Comparison of ENCODE assay signal across 8 cellular contexts in the genomic region with DNA sequence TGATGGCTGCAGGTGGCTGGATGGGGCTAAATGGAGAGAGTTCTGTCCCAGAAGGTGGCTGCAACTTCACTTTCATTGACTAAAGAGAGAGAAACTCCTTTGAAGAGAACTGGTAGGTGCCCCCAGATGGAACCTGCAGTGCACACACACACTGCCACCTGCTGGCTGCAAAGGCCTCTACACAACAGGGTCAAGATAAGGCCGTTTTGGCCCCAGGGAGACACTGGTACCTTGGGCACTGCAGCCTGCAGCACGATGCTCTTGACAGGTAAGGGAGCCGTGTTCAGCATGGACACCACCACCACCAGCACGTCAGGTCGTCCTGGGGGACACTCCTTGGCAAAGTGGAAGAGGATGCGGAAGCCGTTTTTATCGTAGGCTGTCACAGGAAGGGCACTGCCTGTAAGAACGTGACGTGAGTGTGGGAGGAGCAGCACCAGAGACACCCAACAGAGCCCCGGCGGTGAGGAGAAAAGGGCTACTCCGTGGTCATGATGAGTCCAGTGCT. TPM values are rescaled to one million over a fixed set of nuclear protein-coding genes. Genes with fewer than 3 reads are reported as not detected.
DNase-seq lines count a peak whose midpoint lies in the region; ATAC-seq and TF ChIP-seq lines count a peak whose summit lies in the region.

No MANE protein-coding gene starts in this region.

- POLR2A ChIA-PET in HCT116 (lab: Charles Lee), result no interaction called here

- TF ChIP-seq RAD21 in HCT116 (IDR thresholded peaks at IDR 0.05; ENCODE audit: low read depth), result peak; percentile 68

- peak; percentile 79 for ATAC-seq in HCT116
- peak; percentile 58 for ATAC-seq in stimulated activated naive CD8-positive, alpha-beta T cell treated with anti-CD3 and anti-CD28 coated beads, Interleukin-15, Interleukin-2, amounts not matched to agents 100 U/mL and 50 U/mL, for 24 hours
- no peak for ATAC-seq in HG02623 (IDR thresholded peaks at IDR 0.05; ENCODE audit: unreplicated experiment)

- H3K4me2 ChIP-seq in HCT116 (ENCODE audit: low read length) (no peak overlapping the region), mesendoderm (ENCODE audit: low read length) (no peak overlapping the region)

- no peak overlapping the region for H3K56ac ChIP-seq in mesendoderm (ENCODE audit: low read length)

- H4K5ac ChIP-seq in mesendoderm (ENCODE audit: low read length), result no peak overlapping the region

- no peaks in the 10 kb centered on the region for H3K79me2 ChIP-seq in HCT116 (ENCODE audit: insufficient read depth, low read length)
- no peaks in the 10 kb centered on the region for H3K79me2 ChIP-seq in mesendoderm (ENCODE audit: control insufficient read depth, insufficient read depth, low read length)

- intact Hi-C loops in HCT116 (cut with micrococcal nuclease) (loop anchor here (1.0 kb wide), 2 partner anchors 124 to 277 kb away; no protein-coding TSS in a partner anchor), dorsolateral prefrontal cortex (cut with DNase I) (no loop called here)

- H3K9me3 ChIP-seq in HCT116 (ENCODE audit: control insufficient read depth in 1 of 2, insufficient read depth in 1 of 2, low read depth in 1 of 2, low read length in 2 of 2), result no peaks in the 10 kb centered on the region

- peaks cover 6% of the 10 kb centered on the region; the same call in 1 of the 2 replicates for H4K20me1 ChIP-seq in HCT116 (ENCODE audit: insufficient read depth)

- H2AFZ ChIP-seq in HCT116 (ENCODE audit: low read depth, low read length, poor library complexity, severe bottlenecking), result no peak overlapping the region

- CTCF ChIA-PET in HCT116 (lab: Charles Lee), result interaction anchor here (0.6 to 3.3 kb wide), 4 partner anchors 11 to 270 kb away, joined by 3 to 30 read pairs (median 8); no protein-coding TSS in a partner anchor

- H3K4me3 ChIP-seq in HCT116 (replicated peaks in 1 of 2; ENCODE audit: low read depth in 1 of 2, low read length in 2 of 2) (no peak overlapping the region), dorsolateral prefrontal cortex (no peak overlapping the region), mesendoderm (ENCODE audit: low read length) (no peak overlapping the region)

- TF ChIP-seq CTCF in C4-2B (conservative IDR thresholded peaks at IDR 0.05), result peak; percentile 94
- TF ChIP-seq CTCF in HCT116 (IDR thresholded peaks at IDR 0.05 in 2 of 3, conservative IDR thresholded peaks at IDR 0.05 in 1 of 3; ENCODE audit: borderline replicate concordance in 1 of 3, insufficient read depth in 1 of 3, low read depth in 2 of 3, low read length in 2 of 3), result peak; percentile 77 to 99 (median 99)
- TF ChIP-seq CTCF in dorsolateral prefrontal cortex (IDR thresholded peaks at IDR 0.05 in 54 of 56, conservative IDR thresholded peaks at IDR 0.05 in 2 of 56; ENCODE audit: low read depth in 1 of 56, partially characterized antibody in 56 of 56), result peak; percentile 53 to 87 (median 77)

- H2BK5ac ChIP-seq in mesendoderm (ENCODE audit: low read length), result no peak overlapping the region

- no peaks in the 10 kb centered on the region for H3K9me2 ChIP-seq in HCT116 (ENCODE audit: insufficient read depth)

- no TSS peak for BruUV-seq in HCT116 (replicated peaks; lab: Mats Ljungman, UMichigan)

- H3K36me3 ChIP-seq in HCT116 (ENCODE audit: control insufficient read depth in 1 of 2, insufficient read depth in 2 of 2, low read length in 2 of 2) (peaks cover 69 to 81% of the 10 kb centered on the region in 2 experiments), mesendoderm (ENCODE audit: control insufficient read depth, insufficient read depth, low read length) (peaks cover 23% of the 10 kb centered on the region)

- H3K18ac ChIP-seq in mesendoderm (ENCODE audit: low read length), result no peak overlapping the region

- RAD21 ChIA-PET in HCT116 (lab: Charles Lee; ENCODE audit: low non-redundant PET in 1 of 2, low total read pairs in 2 of 2, uncharacterized antibody in 2 of 2, unreplicated experiment in 2 of 2), result no interaction called here

- H3K27me3 ChIP-seq in HCT116 (ENCODE audit: insufficient read depth, low read length) (no peaks in the 10 kb centered on the region), dorsolateral prefrontal cortex (no peaks in the 10 kb centered on the region), mesendoderm (ENCODE audit: insufficient read depth, low read length, poor library complexity) (no peaks in the 10 kb centered on the region)

- H3K23ac ChIP-seq in mesendoderm (ENCODE audit: low read length), result no peak overlapping the region

- no peak overlapping the region for H2BK15ac ChIP-seq in mesendoderm (replicated peaks; ENCODE audit: low read depth)

- DNase-seq in HCT116 (ENCODE audit: low read depth, low spot score) (peak; percentile 59), NCI-H69 (lab: John Stamatoyannopoulos, UW) (peak; percentile 67), dorsolateral prefrontal cortex (peak in 7 of 10 donors; percentile 43 to 79 (median 61)), mesendoderm (peak; percentile 83)
- DNase-seq in activated CD4-positive, alpha-beta T cell treated with anti-CD3 and anti-CD28 coated beads, Interleukin-2, amount 50 U/mL, for 4 hours, result peak; percentile 51 to 56
- peak; percentile 69 for DNase-seq in stimulated activated naive CD8-positive, alpha-beta T cell treated with anti-CD3 and anti-CD28 coated beads, Interleukin-15, Interleukin-2, amounts not matched to agents 100 U/mL and 50 U/mL, for 24 hours

- WGBS in mesendoderm (ENCODE audit: extremely low coverage, insufficient coverage, low lambda C conversion rate), result no CpG with 5 or more reads among the region's 13 CpGs

- H3K79me1 ChIP-seq in mesendoderm (ENCODE audit: low read length), result no peaks in the 10 kb centered on the region

- H2BK120ac ChIP-seq in mesendoderm (ENCODE audit: low read depth, low read length), result no peak overlapping the region

- H3K9ac ChIP-seq in HCT116 (ENCODE audit: low read length) (no peak overlapping the region), mesendoderm (ENCODE audit: low read length) (no peak overlapping the region)

- TF ChIP-seq POLR2A in HCT116 (IDR thresholded peaks at IDR 0.05; ENCODE audit: borderline replicate concordance, extremely low read depth, insufficient read depth, insufficient read length), result no peak

- H3K4me1 ChIP-seq in HCT116 (ENCODE audit: control insufficient read depth in 1 of 2, insufficient read depth in 2 of 2, low read length in 2 of 2) (peaks cover 0 to 11% of the 10 kb centered on the region in 2 experiments; a peak in 1 of 4 replicates), mesendoderm (ENCODE audit: control insufficient read depth, low read depth, low read length) (no peaks in the 10 kb centered on the region)

- no peak overlapping the region for H4K8ac ChIP-seq in mesendoderm (ENCODE audit: low read depth, low read length)

- no peak overlapping the region for H2AK5ac ChIP-seq in mesendoderm (ENCODE audit: low read length)

- no peak overlapping the region for H3K27ac ChIP-seq in C4-2B
- no peak overlapping the region; the same call in 1 of the 2 replicates for H3K27ac ChIP-seq in HCT116 (ENCODE audit: low read depth, low read length)
- peak overlapping the region in 41 of 59 donors; percentile 9 to 88 (median 43) for H3K27ac ChIP-seq in dorsolateral prefrontal cortex
- H3K27ac ChIP-seq in mesendoderm (ENCODE audit: low read depth, low read length), result no peak overlapping the region

- no peak overlapping the region for H3K4ac ChIP-seq in mesendoderm (ENCODE audit: low read depth, low read length)

TF ChIP-seq in HCT116, 20 proteins besides CTCF, POLR2A, EP300 and RAD21 (continues in another document):
- TF ChIP-seq CBX3 (IDR thresholded peaks at IDR 0.05; ENCODE audit: low read depth), result no peak
- TF ChIP-seq, protein P1, sequence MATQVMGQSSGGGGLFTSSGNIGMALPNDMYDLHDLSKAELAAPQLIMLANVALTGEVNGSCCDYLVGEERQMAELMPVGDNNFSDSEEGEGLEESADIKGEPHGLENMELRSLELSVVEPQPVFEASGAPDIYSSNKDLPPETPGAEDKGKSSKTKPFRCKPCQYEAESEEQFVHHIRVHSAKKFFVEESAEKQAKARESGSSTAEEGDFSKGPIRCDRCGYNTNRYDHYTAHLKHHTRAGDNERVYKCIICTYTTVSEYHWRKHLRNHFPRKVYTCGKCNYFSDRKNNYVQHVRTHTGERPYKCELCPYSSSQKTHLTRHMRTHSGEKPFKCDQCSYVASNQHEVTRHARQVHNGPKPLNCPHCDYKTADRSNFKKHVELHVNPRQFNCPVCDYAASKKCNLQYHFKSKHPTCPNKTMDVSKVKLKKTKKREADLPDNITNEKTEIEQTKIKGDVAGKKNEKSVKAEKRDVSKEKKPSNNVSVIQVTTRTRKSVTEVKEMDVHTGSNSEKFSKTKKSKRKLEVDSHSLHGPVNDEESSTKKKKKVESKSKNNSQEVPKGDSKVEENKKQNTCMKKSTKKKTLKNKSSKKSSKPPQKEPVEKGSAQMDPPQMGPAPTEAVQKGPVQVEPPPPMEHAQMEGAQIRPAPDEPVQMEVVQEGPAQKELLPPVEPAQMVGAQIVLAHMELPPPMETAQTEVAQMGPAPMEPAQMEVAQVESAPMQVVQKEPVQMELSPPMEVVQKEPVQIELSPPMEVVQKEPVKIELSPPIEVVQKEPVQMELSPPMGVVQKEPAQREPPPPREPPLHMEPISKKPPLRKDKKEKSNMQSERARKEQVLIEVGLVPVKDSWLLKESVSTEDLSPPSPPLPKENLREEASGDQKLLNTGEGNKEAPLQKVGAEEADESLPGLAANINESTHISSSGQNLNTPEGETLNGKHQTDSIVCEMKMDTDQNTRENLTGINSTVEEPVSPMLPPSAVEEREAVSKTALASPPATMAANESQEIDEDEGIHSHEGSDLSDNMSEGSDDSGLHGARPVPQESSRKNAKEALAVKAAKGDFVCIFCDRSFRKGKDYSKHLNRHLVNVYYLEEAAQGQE (IDR thresholded peaks at IDR 0.05; ENCODE audit: low read depth), result no peak

RNA-seq across cellular contexts. Expression of a gene that starts 22.7 kb away (rescaled TPM):
- total RNA-seq in HCT116 (2021; ENCODE audit: unreplicated experiment) (58.3 TPM), dorsolateral prefrontal cortex (10 to 100 TPM; 41.9 to 89.7 (median 60.2) TPM)
- 44.4 and 49.7 TPM in 2 replicates for polyA plus RNA-seq in HCT116 (2012)
- polyA plus RNA-seq in mesendoderm (2013, experiment 1 of 2), result 31.5 TPM
- polyA plus RNA-seq in mesendoderm (2013, experiment 2 of 2), result 31.1 TPM

RNA-seq across cellular contexts. Expression of a gene that starts 22.9 kb away (rescaled TPM):
- total RNA-seq in HCT116 (2021; ENCODE audit: unreplicated experiment) (104 TPM), dorsolateral prefrontal cortex (10 to 100 TPM; 33.7 to 71.4 (median 51.1) TPM)
- 65.0 and 86.9 TPM in 2 replicates for polyA plus RNA-seq in HCT116 (2012)
- 78.5 TPM for polyA plus RNA-seq in mesendoderm (2013, experiment 1 of 2)
- 78.0 TPM for polyA plus RNA-seq in mesendoderm (2013, experiment 2 of 2)

RNA-seq across cellular contexts. Expression of a gene that starts 32.3 kb away (rescaled TPM):
- total RNA-seq in HCT116 (2021; ENCODE audit: unreplicated experiment) (35.2 TPM), dorsolateral prefrontal cortex (10 to 100 TPM in 111 of 120 experiments, 1 to 10 TPM in 9; 7.9 to 31.1 (median 15.6) TPM)
- 50.2 and 52.7 TPM in 2 replicates for polyA plus RNA-seq in HCT116 (2012)
- 7.8 TPM for polyA plus RNA-seq in mesendoderm (2013, experiment 1 of 2)
- 8.2 TPM for polyA plus RNA-seq in mesendoderm (2013, experiment 2 of 2)

RNA-seq across cellular contexts. Expression of a gene that starts 33.3 kb away (rescaled TPM):
- 164 TPM for total RNA-seq in HCT116 (2021; ENCODE audit: unreplicated experiment)
- polyA plus RNA-seq in HCT116 (2012), result 97.9 and 108 TPM in 2 replicates
- total RNA-seq in dorsolateral prefrontal cortex, result 10 to 100 TPM; 31.2 to 80.8 (median 50.2) TPM
- 61.3 TPM for polyA plus RNA-seq in mesendoderm (2013, experiment 1 of 2)
- 63.1 TPM for polyA plus RNA-seq in mesendoderm (2013, experiment 2 of 2)

RNA-seq across cellular contexts. Expression of a gene that starts 50.5 kb away (rescaled TPM):
- 38.7 TPM for total RNA-seq in HCT116 (2021; ENCODE audit: unreplicated experiment)
- 31.1 and 33.4 TPM in 2 replicates for polyA plus RNA-seq in HCT116 (2012)
- total RNA-seq in dorsolateral prefrontal cortex, result 10 to 100 TPM in 116 of 120 experiments, 1 to 10 TPM in 4; 8.5 to 25.5 (median 15.6) TPM
- 25.8 TPM for polyA plus RNA-seq in mesendoderm (2013, experiment 1 of 2)
- polyA plus RNA-seq in mesendoderm (2013, experiment 2 of 2), result 28.6 TPM

Comparison
In these comparisons a context has a peak if more than half of its experiments do, and no peak if none do; other contexts are left out.
1. H3K27ac ChIP-seq: peak in dorsolateral prefrontal cortex (41 of 59); none in C4-2B (single experiment), HCT116 (single experiment) and mesendoderm (single experiment).
2. Peak in every context shown above with its lines, with median percentiles within 50 percentile points of each other: CTCF ChIP-seq and DNase-seq.